ENCODE assay signal across 23 cellular contexts in the genomic region with DNA sequence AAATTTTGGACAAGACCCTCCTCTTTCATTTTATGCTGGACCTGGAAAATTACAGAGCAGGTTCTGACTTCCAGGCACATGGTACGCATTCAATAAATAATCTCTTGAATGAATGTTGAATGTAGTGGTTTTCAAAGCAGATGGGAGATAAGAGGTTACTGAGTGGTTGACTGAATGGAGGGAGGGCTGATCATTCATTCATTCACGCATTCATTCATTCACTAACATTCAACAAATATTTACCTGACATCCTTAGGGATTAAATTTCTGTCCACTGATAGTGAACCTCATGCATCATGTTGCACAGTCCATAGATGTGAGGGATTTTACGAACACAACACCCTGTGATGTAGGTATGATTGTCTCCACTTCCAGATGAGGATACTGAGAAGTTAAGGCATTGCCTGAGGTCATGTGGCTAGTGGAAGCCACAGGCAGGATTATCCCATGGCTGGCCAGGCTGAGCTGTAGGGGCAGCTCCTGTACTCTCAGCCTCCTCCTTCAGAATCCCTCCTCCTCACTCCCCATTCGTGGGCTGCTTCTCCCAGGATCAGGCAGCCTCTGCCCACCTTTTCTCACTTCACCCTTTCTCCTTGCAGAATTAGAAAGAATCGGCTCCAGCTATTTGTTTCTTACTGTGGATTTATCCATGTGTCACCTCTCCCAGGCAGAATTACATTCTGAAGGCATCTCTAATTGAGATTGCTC. TPM values are rescaled to one million over a fixed set of nuclear protein-coding genes. Genes with fewer than 3 reads are reported as not detected.
DNase-seq lines count a peak whose midpoint lies in the region; ATAC-seq, FAIRE-seq and TF ChIP-seq lines count a peak whose summit lies in the region.
"Had no signal": no experiment of that assay in that cellular context is flagged by ENCODE, and none has a peak within 500 bp of the region (broad histone marks: within the 10 kb centered on the region; RNA-seq: fewer than 3 reads in every experiment).

No MANE protein-coding gene starts in this region.

- H3K36me3 Mint-ChIP-seq in activated CD4-positive, alpha-beta T cell treated with anti-CD3 and anti-CD28 coated beads, Interleukin-2, amount 10 ng/mL, durations not matched to agents 24 days and 14 days (ENCODE audit: low read depth), result peaks cover 52% of the 10 kb centered on the region

- TF ChIP-seq CTCF in HEK293 (tag by site-specific recombination; IDR thresholded peaks at IDR 0.05) (no peak), K562 (IDR thresholded peaks at IDR 0.05 in 2 of 3, conservative IDR thresholded peaks at IDR 0.05 in 1 of 3; ENCODE audit: insufficient read depth in 2 of 3, low read depth in 1 of 3, low read length in 3 of 3) (no peak), osteoblast (IDR thresholded peaks at IDR 0.05; ENCODE audit: extremely low read depth, low read depth, low read length) (no peak)

- H3K9me1 ChIP-seq in K562 (ENCODE audit: control insufficient read depth, insufficient read depth, low read length), result no peaks in the 10 kb centered on the region

- H3K27me3 ChIP-seq in K562 (ENCODE audit: control insufficient read depth in 2 of 2, insufficient read depth in 2 of 2, low read length in 2 of 2) (no peaks in the 10 kb centered on the region), osteoblast (ENCODE audit: insufficient read depth, low read length) (no peaks in the 10 kb centered on the region)

- H3K4me3 Mint-ChIP-seq in activated CD4-positive, alpha-beta T cell treated with anti-CD3 and anti-CD28 coated beads, Interleukin-2, amount 10 ng/mL, durations not matched to agents 24 days and 14 days, result no peak overlapping the region
- H3K4me3 Mint-ChIP-seq: CD4-positive, alpha-beta T cell had no signal

- POLR2A ChIA-PET in HEK293 (lab: Yijun Ruan, JAX), result no interaction called here
- POLR2A ChIA-PET in K562 (lab: Yijun Ruan, JAX), result interaction anchor here (0.6 to 2.4 kb wide), 4 partner anchors 12 to 92 kb away, joined by 3 to 10 read pairs (median 4); no protein-coding TSS in a partner anchor

- H3K4me1 ChIP-seq in HEK293 (ENCODE audit: control insufficient read depth, insufficient read depth, low read length) (peaks cover 11% of the 10 kb centered on the region), K562 (replicated peaks in 1 of 2; ENCODE audit: control insufficient read depth in 2 of 2, insufficient read depth in 2 of 2, low read length in 2 of 2) (peaks cover 0 to 28% of the 10 kb centered on the region in 2 experiments; a peak in 3 of 5 replicates), osteoblast (ENCODE audit: insufficient read depth, low read length) (peaks cover 16% of the 10 kb centered on the region)
- H3K4me1 ChIP-seq: BE2C had no signal

- no peaks in the 10 kb centered on the region for H3K27me3 Mint-ChIP-seq in activated CD4-positive, alpha-beta T cell treated with anti-CD3 and anti-CD28 coated beads, Interleukin-2, amount 10 ng/mL, durations not matched to agents 24 days and 14 days
- H3K27me3 Mint-ChIP-seq: CD4-positive, alpha-beta T cell had no signal

- ATAC-seq in K562, result no peak
- ATAC-seq in HG02759 (IDR thresholded peaks at IDR 0.05; ENCODE audit: unreplicated experiment), result no peak
- no peak for ATAC-seq in HG03571 (IDR thresholded peaks at IDR 0.05; ENCODE audit: unreplicated experiment)
- ATAC-seq: HCT116, PC-3 had no signal

- no peaks in the 10 kb centered on the region for H3K79me2 ChIP-seq in K562 (ENCODE audit: control insufficient read depth, insufficient read depth, low read length)
- H3K79me2 ChIP-seq in osteoblast (ENCODE audit: insufficient read depth, low read length), result no peaks in the 10 kb centered on the region

- no TSS peak for BruUV-seq in K562 (replicated peaks; lab: Mats Ljungman, UMichigan)

- CTCF ChIA-PET in HEK293 (lab: Yijun Ruan, JAX) (interaction anchor here (2.3 kb wide), 1 partner anchor 40 kb away, joined by 8 read pairs; no protein-coding TSS in a partner anchor), K562 (lab: Yijun Ruan, JAX; ENCODE audit: low intra/inter-chr PET ratio) (no interaction called here)

- H3K4me2 ChIP-seq in K562 (ENCODE audit: insufficient read depth, low read length), result no peak overlapping the region
- H3K4me2 ChIP-seq in osteoblast (ENCODE audit: insufficient read depth, low read length), result no peak overlapping the region
- H3K4me2 ChIP-seq: KMS-11 had no signal

- H3K9me3 ChIP-seq in HEK293 (ENCODE audit: control insufficient read depth, insufficient read depth, low read depth, low read length) (no peaks in the 10 kb centered on the region), K562 (replicated peaks; ENCODE audit: control insufficient read depth, insufficient read depth, low read depth, low read length) (no peaks in the 10 kb centered on the region), osteoblast (ENCODE audit: low read depth, low read length) (no peaks in the 10 kb centered on the region)
- H3K9me3 ChIP-seq: BE2C had no signal

- peaks cover 0 to 3% of the 10 kb centered on the region in 2 experiments; a peak in 1 of 3 replicates for H3K36me3 ChIP-seq in HEK293 (ENCODE audit: control insufficient read depth in 2 of 2, insufficient read depth in 1 of 2, low read length in 2 of 2)
- no peaks in the 10 kb centered on the region for H3K36me3 ChIP-seq in K562 (ENCODE audit: control insufficient read depth, insufficient read depth, low read length)
- H3K36me3 ChIP-seq in osteoblast (ENCODE audit: insufficient read depth, low read length), result no peaks in the 10 kb centered on the region
- H3K36me3 ChIP-seq: BE2C had no signal

- DNase-seq in activated CD4-positive, alpha-beta T cell treated with anti-CD3 and anti-CD28 coated beads, Interleukin-2, amount 10 ng/mL, durations not matched to agents 24 days and 14 days, result no peak
- no peak for DNase-seq in activated CD4-positive, alpha-beta T cell treated with anti-CD3 and anti-CD28 coated beads for 48 hours
- no peak for DNase-seq in K562 (ENCODE audit: extremely low read depth in 1 of 4, low spot score in 3 of 4)
- DNase-seq in osteoblast (ENCODE audit: insufficient read length, low spot score, missing footprints), result no peak
- DNase-seq in dedifferentiated amniotic fluid mesenchymal stem cell (ENCODE audit: extremely low spot score), result no peak
- DNase-seq: BE2C; Calu3; CD4-positive, alpha-beta T cell; DMS53; GOT3; NCI-H1417; NCI-H187; NCI-H2227 treated with DMSO at 0.1 percent for 48 hours; NCI-H524 treated with DMSO at 0.1 percent for 48 hours; PC-3; SIG-M5 had no signal

- H3K27ac Mint-ChIP-seq in activated CD4-positive, alpha-beta T cell treated with anti-CD3 and anti-CD28 coated beads, Interleukin-2, amount 10 ng/mL, durations not matched to agents 24 days and 14 days, result peak overlapping the region; percentile 9
- H3K27ac Mint-ChIP-seq: CD4-positive, alpha-beta T cell had no signal

- FAIRE-seq in K562 (lab: Jason Lieb, UNC), result no peak
- FAIRE-seq: GM12891 had no signal

- H3K4me3 ChIP-seq in HEK293 (ENCODE audit: low read depth, low read length), result no peak overlapping the region
- H3K4me3 ChIP-seq in K562, result no peak overlapping the region
- no peak overlapping the region for H3K4me3 ChIP-seq in osteoblast (ENCODE audit: insufficient read depth, low read length)

- intact Hi-C loops in activated CD4-positive, alpha-beta T cell treated with anti-CD3 and anti-CD28 coated beads, Interleukin-2, amount 10 ng/mL, durations not matched to agents 24 days and 14 days (cut with micrococcal nuclease), result no loop called here
- intact Hi-C loops in K562 (cut with micrococcal nuclease), result no loop called here

- no peak for TF ChIP-seq RAD21 in K562 (CRISPR knock-in tag; conservative IDR thresholded peaks at IDR 0.05 in 1 of 2, IDR thresholded peaks at IDR 0.05 in 1 of 2)

- H3K9ac ChIP-seq in K562 (ENCODE audit: insufficient read depth in 1 of 2, low read depth in 2 of 2, low read length in 2 of 2), result no peak overlapping the region; a peak in 1 of 4 replicates
- H3K9ac ChIP-seq: KMS-11 had no signal

- peaks cover 12% of the 10 kb centered on the region for H3K4me1 Mint-ChIP-seq in activated CD4-positive, alpha-beta T cell treated with anti-CD3 and anti-CD28 coated beads, Interleukin-2, amount 10 ng/mL, durations not matched to agents 24 days and 14 days

- H3K9me3 Mint-ChIP-seq in activated CD4-positive, alpha-beta T cell treated with anti-CD3 and anti-CD28 coated beads, Interleukin-2, amount 10 ng/mL, durations not matched to agents 24 days and 14 days, result peaks cover 16% of the 10 kb centered on the region

- WGBS in K562 (ENCODE audit: insufficient coverage, low coverage, missing lambda C conversion rate), result 24% methylated on average over 5 of the region's 5 CpGs

- H3K27ac ChIP-seq in HEK293 (ENCODE audit: extremely low read depth, low read depth, low read length) (no peak overlapping the region), K562 (ENCODE audit: extremely low read depth, low read depth, low read length) (no peak overlapping the region), osteoblast (ENCODE audit: low read depth, low read length) (no peak overlapping the region)
- H3K27ac ChIP-seq: KMS-11, RWPE1 had no signal

- H4K20me1 ChIP-seq in K562 (replicated peaks; ENCODE audit: control insufficient read depth, insufficient read depth, low read length), result no peaks in the 10 kb centered on the region
- no peaks in the 10 kb centered on the region for H4K20me1 ChIP-seq in osteoblast (ENCODE audit: insufficient read depth, low read length)

- in situ Hi-C loops in K562 (cut with MboI), result no loop called here

- H2AFZ ChIP-seq in K562 (ENCODE audit: low read depth, low read length) (no peak overlapping the region), osteoblast (ENCODE audit: low read length) (peak overlapping the region; percentile 42)

- no peak for TF ChIP-seq EP300 in K562 (IDR thresholded peaks at IDR 0.05; ENCODE audit: low read length)

- no peak for TF ChIP-seq POLR2A in K562 (conservative IDR thresholded peaks at IDR 0.05)

RNA-seq across cellular contexts. Expression of a gene that starts 48.4 kb away (rescaled TPM):
- 172 and 194 TPM in 2 replicates for total RNA-seq in activated CD4-positive, alpha-beta T cell treated with anti-CD3 and anti-CD28 coated beads, Interleukin-2, amount 10 ng/mL, durations not matched to agents 24 days and 14 days
- 87.2 and 88.1 TPM in 2 replicates for total RNA-seq in K562 (2011; cell fraction: chromatin; rRNA removed; ENCODE audit: low replicate concordance)
- 116 and 117 TPM in 2 replicates for total RNA-seq in K562 (2011; cell fraction: nucleolus; rRNA removed)
- total RNA-seq in K562 (2011; cell fraction: nucleoplasm; rRNA removed), result 142 and 177 TPM in 2 replicates
- 331 and 367 TPM in 2 replicates for total RNA-seq in K562 (2014; rRNA removed)
- total RNA-seq in K562 (2014; rRNA removed; fragmentation: Illumina TruSeq; extraction: Trizol), result 629 and 685 TPM in 2 replicates
- 525 and 540 TPM in 2 replicates for total RNA-seq in K562 (2015; rRNA removed; fragmentation: Illumina TruSeq; extraction: Trizol)
- total RNA-seq in K562 (2021), result 509 and 580 TPM in 2 replicates
- 907 and 1,058 TPM in 2 replicates for polyA plus RNA-seq in K562 (2011; rRNA removed)
- polyA plus RNA-seq in K562 (2011; cell fraction: cytosol; rRNA removed), result 395 and 662 TPM in 2 replicates
- polyA plus RNA-seq in K562 (2011; cell fraction: nucleus; rRNA removed), result 197 and 359 TPM in 2 replicates
- 622 and 679 TPM in 2 replicates for polyA plus RNA-seq in K562 (2012)
- polyA plus RNA-seq in K562 (2014; fragmentation: Illumina TruSeq; extraction: Trizol), result 919 and 926 TPM in 2 replicates
- polyA plus RNA-seq in K562 (2014; fragmentation: Nextera tagmentation; extraction: Ambion mirVana), result 1,000 to 10,000 TPM; 2,628 to 2,722 TPM
- polyA plus RNA-seq in K562 (2014; rRNA removed), result 749 and 808 TPM in 2 replicates
- 421 and 488 TPM in 2 replicates for polyA minus RNA-seq in K562 (2011; rRNA and poly(A)+ RNA removed)
- 112 and 139 TPM in 2 replicates for polyA minus RNA-seq in K562 (2011; cell fraction: cytosol; rRNA and poly(A)+ RNA removed)
- polyA minus RNA-seq in K562 (2011; cell fraction: nucleus; rRNA and poly(A)+ RNA removed), result 67.7 and 113 TPM in 2 replicates
- total RNA-seq in osteoblast, result 115 and 128 TPM in 2 replicates
